In the genomic region with DNA sequence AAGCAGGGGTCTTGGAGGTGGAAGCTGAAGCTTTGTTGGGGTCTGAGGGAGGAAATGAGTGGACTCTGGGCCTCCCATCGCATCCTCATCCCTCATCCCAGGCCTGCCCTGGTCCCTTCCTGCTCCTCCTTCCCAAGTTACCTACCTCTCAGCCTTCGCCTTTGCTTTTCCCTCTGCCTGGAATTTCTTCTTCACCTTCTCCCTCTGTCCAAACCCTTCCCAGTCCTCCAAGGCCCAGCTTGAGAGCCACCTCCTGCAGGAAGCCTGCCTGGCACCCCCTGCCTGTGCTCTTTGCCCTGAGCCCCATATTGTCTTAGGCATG, we compare ENCODE assay signal across 11 cellular contexts. TPM values are rescaled to one million over a fixed set of nuclear protein-coding genes. Genes with fewer than 3 reads are reported as not detected.
A peak's percentile ranks its signal among the peaks of the same experiment; 100 is the strongest.
DNase-seq lines count a peak whose midpoint lies in the region; ATAC-seq and TF ChIP-seq lines count a peak whose summit lies in the region.
"Had no signal": no experiment of that assay in that cellular context is flagged by ENCODE, and none has a peak within 500 bp of the region (broad histone marks: within the 10 kb centered on the region; RNA-seq: fewer than 3 reads in every experiment).

No MANE protein-coding gene starts in this region.

- H3K27me3 Mint-ChIP-seq in activated CD4-positive, alpha-beta T cell treated with anti-CD3 and anti-CD28 coated beads for 36 hours = no peaks in the 10 kb centered on the region
- H3K27me3 Mint-ChIP-seq in central memory CD8-positive, alpha-beta T cell = no peaks in the 10 kb centered on the region
- no peaks in the 10 kb centered on the region for H3K27me3 Mint-ChIP-seq in progenitor cell of endocrine pancreas

- intact Hi-C loops in activated CD4-positive, alpha-beta T cell treated with anti-CD3 and anti-CD28 coated beads for 36 hours (cut with DNase I, micrococcal nuclease) = loop anchor here in 1 of 2 experiments (10.0 kb wide), 1 partner anchor 83 kb away; no protein-coding TSS in a partner anchor

- POLR2A ChIA-PET in activated CD4-positive, alpha-beta T cell treated with anti-CD3 and anti-CD28 coated beads for 36 hours (lab: Charles Lee) = no interaction called here

- no peak overlapping the region for H3K27ac Mint-ChIP-seq in activated CD4-positive, alpha-beta T cell treated with anti-CD3 and anti-CD28 coated beads for 36 hours
- H3K27ac Mint-ChIP-seq in central memory CD8-positive, alpha-beta T cell (ENCODE audit: low read depth) = no peak overlapping the region
- no peak overlapping the region for H3K27ac Mint-ChIP-seq in progenitor cell of endocrine pancreas

- H3K36me3 Mint-ChIP-seq in activated CD4-positive, alpha-beta T cell treated with anti-CD3 and anti-CD28 coated beads for 36 hours (ENCODE audit: low read depth) = no peaks in the 10 kb centered on the region
- H3K36me3 Mint-ChIP-seq in central memory CD8-positive, alpha-beta T cell (ENCODE audit: insufficient read depth) = peaks cover 3% of the 10 kb centered on the region
- H3K36me3 Mint-ChIP-seq in progenitor cell of endocrine pancreas (ENCODE audit: insufficient read depth) = peaks cover under 1% of the 10 kb centered on the region

- no peaks in the 10 kb centered on the region for H3K9me3 Mint-ChIP-seq in activated CD4-positive, alpha-beta T cell treated with anti-CD3 and anti-CD28 coated beads for 36 hours (ENCODE audit: low read depth)
- H3K9me3 Mint-ChIP-seq in central memory CD8-positive, alpha-beta T cell = no peaks in the 10 kb centered on the region
- H3K9me3 Mint-ChIP-seq in progenitor cell of endocrine pancreas (ENCODE audit: low read depth) = peaks cover under 1% of the 10 kb centered on the region

- no peak for ATAC-seq in activated CD4-positive, alpha-beta T cell treated with anti-CD3 and anti-CD28 coated beads for 36 hours
- no peak for ATAC-seq in central memory CD8-positive, alpha-beta T cell (replicated peaks; ENCODE audit: extremely low read depth, poor library complexity, severe bottlenecking)
- ATAC-seq: A549 had no signal

- no peak for TF ChIP-seq CTCF in progenitor cell of endocrine pancreas (IDR thresholded peaks at IDR 0.05; ENCODE audit: unreplicated experiment)

- CTCF ChIA-PET in activated CD4-positive, alpha-beta T cell treated with anti-CD3 and anti-CD28 coated beads for 36 hours (lab: Charles Lee) = interaction anchor here (0.6 to 6.1 kb wide), 4 partner anchors 16 to 161 kb away, joined by 3 to 67 read pairs (median 23); no protein-coding TSS in a partner anchor

- peaks cover 7% of the 10 kb centered on the region for H3K4me1 Mint-ChIP-seq in activated CD4-positive, alpha-beta T cell treated with anti-CD3 and anti-CD28 coated beads for 36 hours
- H3K4me1 Mint-ChIP-seq in central memory CD8-positive, alpha-beta T cell = peaks cover 13% of the 10 kb centered on the region
- H3K4me1 Mint-ChIP-seq in progenitor cell of endocrine pancreas (ENCODE audit: low read depth) = peaks cover 7% of the 10 kb centered on the region

- no peak for DNase-seq in activated CD4-positive, alpha-beta T cell treated with anti-CD3 and anti-CD28 coated beads for 36 hours
- no peak for DNase-seq in activated CD4-positive, alpha-beta T cell treated with anti-CD3 and anti-CD28 coated beads, Interleukin-2, amount 50 U/mL, for 1 hour
- DNase-seq in central memory CD8-positive, alpha-beta T cell (ENCODE audit: low spot score in 2 of 2) = no peak
- DNase-seq in progenitor cell of endocrine pancreas (ENCODE audit: low spot score, unreplicated experiment) (no peak), SW 1271 (lab: John Stamatoyannopoulos, UW) (no peak), pons (ENCODE audit: low spot score) (no peak)
- DNase-seq: NCI-H2171 had no signal

- H3K4me3 Mint-ChIP-seq in activated CD4-positive, alpha-beta T cell treated with anti-CD3 and anti-CD28 coated beads for 36 hours = peak overlapping the region; percentile 38
- H3K4me3 Mint-ChIP-seq in central memory CD8-positive, alpha-beta T cell = peak overlapping the region; percentile 54
- peak overlapping the region; percentile 53 for H3K4me3 Mint-ChIP-seq in progenitor cell of endocrine pancreas (ENCODE audit: low read depth)

RNA-seq across cellular contexts. Expression of a gene that starts 2.1 kb away (rescaled TPM):
- 10 to 100 TPM; 17.0 to 23.4 TPM for total RNA-seq in activated CD4-positive, alpha-beta T cell treated with anti-CD3 and anti-CD28 coated beads for 36 hours
- total RNA-seq in progenitor cell of endocrine pancreas = 5.1 and 6.3 TPM in 2 replicates

RNA-seq across cellular contexts. Expression of a gene that starts 7.7 kb away (rescaled TPM):
- total RNA-seq in activated CD4-positive, alpha-beta T cell treated with anti-CD3 and anti-CD28 coated beads for 36 hours = not detected
- total RNA-seq in progenitor cell of endocrine pancreas = not detected in 2 replicates
- total RNA-seq: Daoy; epithelial cell of proximal tubule; T-helper 2 cell treated with Interferon-gamma antibody and Interleukin-4, amounts not matched to agents 100 ng/mL and 5 ng/mL, for 36 hours had no signal

RNA-seq across cellular contexts. Expression of a gene that starts 18.7 kb away (rescaled TPM):
- total RNA-seq in activated CD4-positive, alpha-beta T cell treated with anti-CD3 and anti-CD28 coated beads for 36 hours = under 1 TPM; 0.46 TPM
- total RNA-seq in progenitor cell of endocrine pancreas = 3.0 and 3.4 TPM in 2 replicates
- total RNA-seq: Daoy, epithelial cell of proximal tubule had no signal

RNA-seq across cellular contexts. Expression of a gene that starts 25.1 kb away (rescaled TPM):
- 100 to 1,000 TPM; 253 to 287 TPM for total RNA-seq in activated CD4-positive, alpha-beta T cell treated with anti-CD3 and anti-CD28 coated beads for 36 hours
- total RNA-seq in progenitor cell of endocrine pancreas = 137 and 150 TPM in 2 replicates

RNA-seq across cellular contexts. Expression of a gene that starts 42.6 kb away (rescaled TPM):
- not detected for total RNA-seq in activated CD4-positive, alpha-beta T cell treated with anti-CD3 and anti-CD28 coated beads for 36 hours
- 0.67 and 1.6 TPM in 2 replicates for total RNA-seq in progenitor cell of endocrine pancreas
- total RNA-seq: epithelial cell of proximal tubule; T-helper 2 cell treated with Interferon-gamma antibody and Interleukin-4, amounts not matched to agents 100 ng/mL and 5 ng/mL, for 36 hours had no signal
